ENCODE assay signal across 17 cellular contexts in the genomic region with DNA sequence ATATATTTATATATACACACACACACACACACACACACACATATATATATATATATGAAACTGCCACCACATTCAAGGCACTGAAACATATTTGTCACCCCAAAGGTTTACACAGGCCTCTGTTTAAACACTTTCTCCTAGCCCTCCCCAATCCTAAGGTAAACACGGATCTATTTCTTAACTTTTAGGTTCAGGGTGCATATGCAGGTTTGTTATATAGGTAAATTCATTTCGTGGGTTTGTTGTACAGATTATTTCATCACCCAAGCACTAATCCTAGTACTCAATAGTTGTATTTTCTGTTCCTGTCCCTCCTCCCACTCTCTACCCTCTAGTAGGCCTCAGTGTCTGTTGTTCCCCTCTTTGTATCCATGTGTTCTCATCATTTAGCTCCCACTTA.
A peak's percentile ranks its signal among the peaks of the same experiment; 100 is the strongest.
DNase-seq lines count a peak whose midpoint lies in the region; ATAC-seq and TF ChIP-seq lines count a peak whose summit lies in the region.
"Had no signal": no experiment of that assay in that cellular context is flagged by ENCODE, and none has a peak within 500 bp of the region (broad histone marks: within the 10 kb centered on the region; RNA-seq: fewer than 3 reads in every experiment).

No MANE protein-coding gene starts in this region.

- no peak overlapping the region for H3K4me3 Mint-ChIP-seq in Calu3 (ENCODE audit: low read depth, unreplicated experiment)
- H3K4me3 Mint-ChIP-seq in nephron: no peak overlapping the region
- H3K4me3 Mint-ChIP-seq: CD14-positive monocyte; CD4-positive, alpha-beta memory T cell; IgD-negative memory B cell had no signal

- dilution Hi-C loops in IMR-90 (cut with HindIII; ENCODE audit: low sequenced_read_pairs, unreplicated experiment): no loop called here

- peaks cover 3% of the 10 kb centered on the region; the same call in 1 of the 2 replicates for H3K9me1 ChIP-seq in IMR-90 (ENCODE audit: insufficient read depth, low read length)

- H4K5ac ChIP-seq in IMR-90 (ENCODE audit: low read depth, low read length): peak overlapping the region; percentile 96

- BruUV-seq in Calu3 (replicated peaks; lab: Mats Ljungman, UMichigan) (no TSS peak), IMR-90 (replicated peaks; lab: Mats Ljungman, UMichigan) (no TSS peak)

- H3K9me3 ChIP-seq in IMR-90 (ENCODE audit: control insufficient read depth, insufficient read depth, low read length): no peaks in the 10 kb centered on the region
- H3K9me3 ChIP-seq: BLaER1 had no signal

- peaks cover 2% of the 10 kb centered on the region for H3K9me3 Mint-ChIP-seq in Calu3 (ENCODE audit: low read depth, unreplicated experiment)
- H3K9me3 Mint-ChIP-seq in nephron: peaks cover 5% of the 10 kb centered on the region

- H3K27me3 Mint-ChIP-seq in Calu3 (ENCODE audit: unreplicated experiment) (no peaks in the 10 kb centered on the region), nephron (ENCODE audit: low read depth) (no peaks in the 10 kb centered on the region)
- H3K27me3 Mint-ChIP-seq: CD4-positive, alpha-beta memory T cell; IgD-negative memory B cell had no signal

- no peak overlapping the region for H3K4me3 ChIP-seq in IMR-90 (ENCODE audit: insufficient read depth, low read depth, low read length)
- H3K4me3 ChIP-seq: BLaER1 had no signal

- CTCF ChIA-PET in Calu3 (lab: Charles Lee) (no interaction called here), IMR-90 (lab: Yijun Ruan, JAX) (interaction anchor here (1.0 kb wide), 1 partner anchor 305 kb away, joined by 3 read pairs; a partner anchor contains a TSS)

- no peak for ATAC-seq in IMR-90 (ENCODE audit: low read depth)
- peak; percentile 39 for ATAC-seq in left lobe of liver
- no peak for ATAC-seq in HG03280 (IDR thresholded peaks at IDR 0.05; ENCODE audit: unreplicated experiment)
- ATAC-seq in GM21367 (IDR thresholded peaks at IDR 0.05; ENCODE audit: unreplicated experiment): no peak
- ATAC-seq in HG03565 (IDR thresholded peaks at IDR 0.05; ENCODE audit: unreplicated experiment): no peak

- TF ChIP-seq RAD21 in IMR-90 (IDR thresholded peaks at IDR 0.05; ENCODE audit: low read length): no peak

- no peaks in the 10 kb centered on the region; a peak in 1 of 4 replicates for H3K79me1 ChIP-seq in IMR-90 (ENCODE audit: low read depth in 1 of 2, low read length in 2 of 2)

- no peaks in the 10 kb centered on the region for H3K27me3 ChIP-seq in IMR-90 (ENCODE audit: control insufficient read depth, insufficient read depth, low read length)
- H3K27me3 ChIP-seq: BLaER1 had no signal

- H4K8ac ChIP-seq in IMR-90 (ENCODE audit: low read depth in 2 of 2, low read length in 2 of 2): peak overlapping the region in 1 of 2 experiments; percentile 88; a peak in 2 of 4 replicates

- no CpG with 5 or more reads among the region's 2 CpGs for WGBS in IMR-90 (ENCODE audit: extremely low coverage in 2 of 2, insufficient read length in 1 of 2), 2 experiments

- in situ Hi-C loops in IMR-90 (cut with MboI; ENCODE audit: low sequenced_read_pairs): no loop called here

- peak overlapping the region; percentile 90 for H3K23ac ChIP-seq in IMR-90 (ENCODE audit: low read depth, low read length)

- H3K18ac ChIP-seq in IMR-90 (ENCODE audit: low read depth, low read length): peak overlapping the region; percentile 99

- peaks cover 24% of the 10 kb centered on the region for H3K4me1 Mint-ChIP-seq in Calu3 (ENCODE audit: low read depth, unreplicated experiment)
- H3K4me1 Mint-ChIP-seq in nephron: peaks cover 30% of the 10 kb centered on the region
- H3K4me1 Mint-ChIP-seq: CD14-positive monocyte; CD4-positive, alpha-beta memory T cell; IgD-negative memory B cell had no signal

- peak overlapping the region; percentile 97 for H3K4ac ChIP-seq in IMR-90 (ENCODE audit: low read depth, low read length)

- H2AK5ac ChIP-seq in IMR-90 (ENCODE audit: low read depth, low read length): peak overlapping the region; percentile 95

- H2BK20ac ChIP-seq in IMR-90 (ENCODE audit: low read depth, low read length): peak overlapping the region; percentile 98

- H3K36me3 Mint-ChIP-seq in Calu3 (ENCODE audit: insufficient read depth, unreplicated experiment) (peaks cover 10% of the 10 kb centered on the region), nephron (ENCODE audit: low read depth) (no peaks in the 10 kb centered on the region)
- H3K36me3 Mint-ChIP-seq: CD14-positive monocyte; CD4-positive, alpha-beta memory T cell; IgD-negative memory B cell had no signal

- TF ChIP-seq POLR2A in IMR-90 (IDR thresholded peaks at IDR 0.05; ENCODE audit: low read depth, low read length): no peak

- intact Hi-C loops in Calu3 (cut with micrococcal nuclease; ENCODE audit: unreplicated experiment): no loop called here
- intact Hi-C loops in IMR-90 (cut with micrococcal nuclease): no loop called here

- H3K27ac Mint-ChIP-seq in Calu3 (ENCODE audit: unreplicated experiment): peak overlapping the region; percentile 92
- H3K27ac Mint-ChIP-seq in nephron: peak overlapping the region in 2 of 3 experiments; percentile 40 to 69
- H3K27ac Mint-ChIP-seq: CD14-positive monocyte; CD4-positive, alpha-beta memory T cell; IgD-negative memory B cell had no signal

- H3K9ac ChIP-seq in IMR-90 (ENCODE audit: low read depth, low read length): no peak overlapping the region
- H3K9ac ChIP-seq: BLaER1 had no signal

- no peak overlapping the region for H3K56ac ChIP-seq in IMR-90 (ENCODE audit: extremely low read depth, insufficient read depth, low read length)

- peak overlapping the region; percentile 69; the same call in 1 of the 2 replicates for H3K27ac ChIP-seq in IMR-90 (ENCODE audit: insufficient read depth, low read length)
- H3K27ac ChIP-seq: BLaER1, HL-60 had no signal

- H4K20me1 ChIP-seq in IMR-90 (ENCODE audit: insufficient read depth, low read length): no peaks in the 10 kb centered on the region
- H4K20me1 ChIP-seq: BLaER1 had no signal

- no peak overlapping the region for H3K4me2 ChIP-seq in IMR-90 (ENCODE audit: low read depth, low read length)
- H3K4me2 ChIP-seq: BLaER1 had no signal

- no peak overlapping the region for H2AFZ ChIP-seq in IMR-90 (replicated peaks; ENCODE audit: low read length, poor library complexity)

- DNase-seq in Calu3 (no peak), IMR-90 (no peak), left lobe of liver (ENCODE audit: low spot score) (no peak)
- no peak for DNase-seq in activated effector memory CD4-positive, alpha-beta T cell treated with Interleukin-2 at 50 U/mL for 16 hours
- DNase-seq: 8988T; CD4-positive, alpha-beta memory T cell; GOT3; H7; KBM-7 had no signal

- peak overlapping the region; percentile 69 for H4K91ac ChIP-seq in IMR-90 (ENCODE audit: insufficient read depth, low read depth, low read length)

- peak overlapping the region; percentile 89; the same call in 2 of the 3 replicates for H2BK15ac ChIP-seq in IMR-90 (ENCODE audit: low read depth, low read length)

- POLR2A ChIA-PET in IMR-90 (lab: Charles Lee; ENCODE audit: unreplicated experiment): no interaction called here

- no peak overlapping the region for H2AK9ac ChIP-seq in IMR-90 (replicated peaks; ENCODE audit: low read depth, low read length, poor library complexity)

- no peak for TF ChIP-seq CTCF in Calu3 (IDR thresholded peaks at IDR 0.05; ENCODE audit: unreplicated experiment)
- TF ChIP-seq CTCF in IMR-90 (conservative IDR thresholded peaks at IDR 0.05; ENCODE audit: low read depth, low read length): no peak
- TF ChIP-seq CTCF in nephron (IDR thresholded peaks at IDR 0.05; ENCODE audit: unreplicated experiment in 3 of 3): no peak

- peaks cover 13% of the 10 kb centered on the region for H3K4me1 ChIP-seq in IMR-90 (ENCODE audit: control insufficient read depth, insufficient read depth, low read length)
- H3K4me1 ChIP-seq: BLaER1 had no signal

- peak overlapping the region; percentile 98 for H2BK120ac ChIP-seq in IMR-90 (ENCODE audit: low read depth, low read length)

- peak overlapping the region; percentile 93 for H3K14ac ChIP-seq in IMR-90 (replicated peaks; ENCODE audit: low read depth, low read length)

- peak overlapping the region; percentile 79 for H2BK5ac ChIP-seq in IMR-90 (ENCODE audit: low read depth, low read length, poor library complexity, severe bottlenecking)

- H3K36me3 ChIP-seq in IMR-90 (ENCODE audit: control insufficient read depth, insufficient read depth, low read length): no peaks in the 10 kb centered on the region
- H3K36me3 ChIP-seq: BLaER1 had no signal

TF ChIP-seq in IMR-90, 13 proteins besides CTCF, POLR2A, EP300 and RAD21:
- TF ChIP-seq SMC3 (IDR thresholded peaks at IDR 0.05; ENCODE audit: low read depth, low read length) (no peak), NFE2L2 (IDR thresholded peaks at IDR 0.05; ENCODE audit: low read depth, low read length) (no peak), RCOR1 (IDR thresholded peaks at IDR 0.05; ENCODE audit: insufficient replicate concordance, low read length) (no peak), MXI1 (IDR thresholded peaks at IDR 0.05; ENCODE audit: borderline replicate concordance, low read depth, low read length) (no peak), MAZ (IDR thresholded peaks at IDR 0.05; ENCODE audit: borderline replicate concordance, low read depth, low read length) (no peak), MAFK (IDR thresholded peaks at IDR 0.05; ENCODE audit: low read depth, low read length) (no peak), FOS (IDR thresholded peaks at IDR 0.05; ENCODE audit: low read depth, low read length) (no peak), BHLHE40 (IDR thresholded peaks at IDR 0.05; ENCODE audit: low read depth, low read length) (no peak), CEBPB (IDR thresholded peaks at IDR 0.05; ENCODE audit: low read depth, low read length) (no peak), RFX5 (IDR thresholded peaks at IDR 0.05; ENCODE audit: low read depth, low read length) (no peak), CHD1 (IDR thresholded peaks at IDR 0.05; ENCODE audit: low read depth, low read length) (no peak)
- TF ChIP-seq, protein P1, sequence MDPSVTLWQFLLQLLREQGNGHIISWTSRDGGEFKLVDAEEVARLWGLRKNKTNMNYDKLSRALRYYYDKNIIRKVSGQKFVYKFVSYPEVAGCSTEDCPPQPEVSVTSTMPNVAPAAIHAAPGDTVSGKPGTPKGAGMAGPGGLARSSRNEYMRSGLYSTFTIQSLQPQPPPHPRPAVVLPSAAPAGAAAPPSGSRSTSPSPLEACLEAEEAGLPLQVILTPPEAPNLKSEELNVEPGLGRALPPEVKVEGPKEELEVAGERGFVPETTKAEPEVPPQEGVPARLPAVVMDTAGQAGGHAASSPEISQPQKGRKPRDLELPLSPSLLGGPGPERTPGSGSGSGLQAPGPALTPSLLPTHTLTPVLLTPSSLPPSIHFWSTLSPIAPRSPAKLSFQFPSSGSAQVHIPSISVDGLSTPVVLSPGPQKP (IDR thresholded peaks at IDR 0.05; ENCODE audit: borderline replicate concordance, low read depth, low read length): no peak
- TF ChIP-seq, protein P2, sequence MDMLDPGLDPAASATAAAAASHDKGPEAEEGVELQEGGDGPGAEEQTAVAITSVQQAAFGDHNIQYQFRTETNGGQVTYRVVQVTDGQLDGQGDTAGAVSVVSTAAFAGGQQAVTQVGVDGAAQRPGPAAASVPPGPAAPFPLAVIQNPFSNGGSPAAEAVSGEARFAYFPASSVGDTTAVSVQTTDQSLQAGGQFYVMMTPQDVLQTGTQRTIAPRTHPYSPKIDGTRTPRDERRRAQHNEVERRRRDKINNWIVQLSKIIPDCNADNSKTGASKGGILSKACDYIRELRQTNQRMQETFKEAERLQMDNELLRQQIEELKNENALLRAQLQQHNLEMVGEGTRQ (IDR thresholded peaks at IDR 0.05; ENCODE audit: low read depth, low read length): no peak
TF ChIP-seq in IMR-90: peak in this region for 0.
